12 cellular contexts compared by ENCODE assay signal in the genomic region with DNA sequence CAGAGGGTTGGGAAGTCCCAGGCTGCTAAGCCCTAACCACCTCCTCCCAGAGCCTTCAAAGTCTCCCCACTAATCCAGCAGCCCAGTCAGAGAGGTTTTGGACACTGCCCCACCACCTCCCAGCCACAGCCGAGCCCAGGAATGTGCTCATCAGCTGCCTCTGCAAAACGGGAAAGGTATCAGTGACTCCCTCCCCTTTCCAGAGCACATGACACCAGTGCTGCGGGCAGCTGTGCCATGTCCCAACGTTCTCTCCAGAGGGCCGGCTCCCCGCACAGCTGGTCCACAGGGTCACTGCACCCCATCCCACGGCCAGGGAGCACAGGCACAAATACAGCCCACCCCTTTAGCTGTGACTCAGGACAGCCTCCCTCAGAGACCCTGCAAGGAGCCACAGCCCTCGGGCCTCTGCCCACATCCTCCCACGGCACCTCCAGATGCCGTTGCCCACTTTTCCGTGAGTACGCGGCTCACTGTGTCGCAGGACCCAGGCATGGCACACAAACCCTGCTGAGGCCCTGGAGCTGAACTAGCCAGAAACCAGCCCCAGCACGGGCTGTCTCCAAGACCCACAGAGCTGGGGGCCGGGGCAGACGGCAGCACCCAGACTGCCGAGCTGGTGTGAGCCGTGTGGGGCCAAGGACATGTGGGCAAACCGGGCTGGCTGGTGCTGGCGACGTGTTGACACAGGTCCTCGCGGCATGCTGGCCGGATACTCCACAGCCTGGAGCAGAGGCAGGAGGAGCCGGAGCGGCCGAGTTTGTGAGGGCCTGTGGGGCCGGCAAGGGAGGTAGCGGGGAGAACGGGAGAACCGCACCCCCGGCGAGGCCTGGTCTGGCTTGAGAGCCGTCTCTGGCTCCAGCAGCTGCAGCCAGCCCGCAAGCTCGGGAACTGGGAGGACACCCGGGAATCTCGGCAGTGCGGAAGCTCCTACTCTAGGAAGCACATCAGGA. TPM values are rescaled to one million over a fixed set of nuclear protein-coding genes. Genes with fewer than 3 reads are reported as not detected.
DNase-seq lines count a peak whose midpoint lies in the region; ATAC-seq, FAIRE-seq and TF ChIP-seq lines count a peak whose summit lies in the region.
"Had no signal": no experiment of that assay in that cellular context is flagged by ENCODE, and none has a peak within 500 bp of the region (broad histone marks: within the 10 kb centered on the region; RNA-seq: fewer than 3 reads in every experiment).

No MANE protein-coding gene starts in this region.

- H3K9ac ChIP-seq in SK-N-SH (no peak overlapping the region), K562 (ENCODE audit: insufficient read depth in 1 of 2, low read depth in 2 of 2, low read length in 2 of 2) (peak overlapping the region in 1 of 2 experiments; percentile 74; a peak in 2 of 4 replicates)

- H3K36me3 ChIP-seq in SK-N-SH (replicated peaks in 1 of 2; ENCODE audit: control insufficient read depth in 1 of 2, insufficient read depth in 2 of 2, low read length in 1 of 2) (peaks cover 20 to 35% of the 10 kb centered on the region in 2 experiments), K562 (ENCODE audit: control insufficient read depth, insufficient read depth, low read length) (peaks cover 35% of the 10 kb centered on the region; the same call in 2 of the 3 replicates), left lung (peaks cover 0 to 42% of the 10 kb centered on the region in 2 donors), thymus (ENCODE audit: control insufficient read depth, insufficient read depth) (peaks cover 38% of the 10 kb centered on the region)

- H3K27ac ChIP-seq in SK-N-SH (ENCODE audit: low read depth in 2 of 2, low read length in 1 of 2) (no peak overlapping the region), K562 (ENCODE audit: extremely low read depth, low read depth, low read length) (no peak overlapping the region), left lung (no peak overlapping the region), thymus (ENCODE audit: low read depth) (peak overlapping the region; percentile 48)

- H3K4me1 ChIP-seq in SK-N-SH (ENCODE audit: control insufficient read depth in 1 of 2, insufficient read depth in 2 of 2, low read depth in 1 of 2, low read length in 1 of 2) (no peaks in the 10 kb centered on the region), K562 (replicated peaks in 1 of 2; ENCODE audit: control insufficient read depth in 2 of 2, insufficient read depth in 2 of 2, low read length in 2 of 2) (peaks cover 4 to 50% of the 10 kb centered on the region in 2 experiments; a peak in 4 of 5 replicates), left lung (peaks cover 0 to 30% of the 10 kb centered on the region in 2 donors), thymus (ENCODE audit: control insufficient read depth, insufficient read depth, low read length) (no peaks in the 10 kb centered on the region)

- H3K27me3 ChIP-seq in SK-N-SH (ENCODE audit: insufficient read depth) (no peaks in the 10 kb centered on the region), K562 (ENCODE audit: control insufficient read depth in 2 of 2, insufficient read depth in 2 of 2, low read length in 2 of 2) (no peaks in the 10 kb centered on the region), left lung (no peaks in the 10 kb centered on the region), thymus (ENCODE audit: control insufficient read depth, insufficient read depth) (no peaks in the 10 kb centered on the region)

- H2AFZ ChIP-seq in SK-N-SH (ENCODE audit: low read depth), result no peak overlapping the region
- H2AFZ ChIP-seq in K562 (ENCODE audit: low read depth, low read length), result no peak overlapping the region

- no peak for TF ChIP-seq RAD21 in SK-N-SH (IDR thresholded peaks at IDR 0.05; ENCODE audit: low read length)
- TF ChIP-seq RAD21 in K562 (CRISPR knock-in tag; conservative IDR thresholded peaks at IDR 0.05 in 1 of 2, IDR thresholded peaks at IDR 0.05 in 1 of 2), result no peak

- DNase-seq in SK-N-SH (no peak), K562 (ENCODE audit: extremely low read depth in 1 of 4, low spot score in 3 of 4) (no peak), left lung (peak in 1 of 2 donors; percentile 81), omental fat pad (ENCODE audit: low spot score) (no peak), NCI-H446 treated with DMSO at 0.1 percent for 48 hours (lab: John Stamatoyannopoulos, UW) (no peak)
- DNase-seq: NCI-H1436 had no signal

- WGBS in SK-N-SH (ENCODE audit: low lambda C conversion rate), result 87% methylated on average over 38 of the region's 40 CpGs
- 80% methylated on average over 40 of the region's 40 CpGs for WGBS in K562 (ENCODE audit: insufficient coverage, low coverage, missing lambda C conversion rate)
- WGBS in thymus, result 90% methylated on average over 40 of the region's 40 CpGs

- no peaks in the 10 kb centered on the region for H3K9me1 ChIP-seq in K562 (ENCODE audit: control insufficient read depth, insufficient read depth, low read length)

- H3K79me2 ChIP-seq in SK-N-SH (ENCODE audit: insufficient read depth) (no peaks in the 10 kb centered on the region; the same call in 1 of the 2 replicates), K562 (ENCODE audit: control insufficient read depth, insufficient read depth, low read length) (no peaks in the 10 kb centered on the region)

- BruUV-seq in K562 (replicated peaks; lab: Mats Ljungman, UMichigan), result no TSS peak

- in situ Hi-C loops in K562 (cut with MboI), result no loop called here

- H3K9me2 ChIP-seq in SK-N-SH, result no peaks in the 10 kb centered on the region

- intact Hi-C loops in K562 (cut with micrococcal nuclease), result no loop called here
- intact Hi-C loops in left lung (cut with DNase I), result no loop called here

- H3K4me2 ChIP-seq in SK-N-SH (no peak overlapping the region), K562 (ENCODE audit: insufficient read depth, low read length) (no peak overlapping the region)

- no peak for TF ChIP-seq EP300 in SK-N-SH (IDR thresholded peaks at IDR 0.05; ENCODE audit: borderline replicate concordance in 1 of 2, low read depth in 1 of 2, low read length in 1 of 2)
- TF ChIP-seq EP300 in K562 (IDR thresholded peaks at IDR 0.05; ENCODE audit: low read length), result no peak

- H4K20me1 ChIP-seq in SK-N-SH (ENCODE audit: insufficient read depth) (no peaks in the 10 kb centered on the region; the same call in 1 of the 2 replicates), K562 (replicated peaks; ENCODE audit: control insufficient read depth, insufficient read depth, low read length) (peaks cover 13% of the 10 kb centered on the region)

- H3F3A ChIP-seq in SK-N-SH (replicated peaks; ENCODE audit: insufficient read depth), result peaks cover 34% of the 10 kb centered on the region

- POLR2A ChIA-PET in SK-N-SH (lab: Yijun Ruan, JAX), result interaction anchor here (0.6 to 1.2 kb wide), 4 partner anchors 8 to 82 kb away, joined by 3 to 6 read pairs (median 3); a partner anchor contains a TSS
- POLR2A ChIA-PET in K562 (lab: Yijun Ruan, JAX), result interaction anchor here (1.0 to 8.0 kb wide), 6 partner anchors 8 to 20 kb away, joined by 3 to 85 read pairs (median 21); a partner anchor contains a TSS

- CTCF ChIA-PET in SK-N-SH (lab: Yijun Ruan, JAX), result interaction anchor here (0.7 to 3.4 kb wide), 5 partner anchors 8 to 106 kb away, joined by 3 to 11 read pairs (median 5); a partner anchor contains a TSS
- CTCF ChIA-PET in K562 (lab: Yijun Ruan, JAX; ENCODE audit: low intra/inter-chr PET ratio), result no interaction called here

- ATAC-seq in SK-N-SH treated with all-trans-retinoic acid at 6 μM for 48 hours (peak; percentile 6), K562 (no peak), left lung (peak; percentile 77), GM21381 (IDR thresholded peaks at IDR 0.05; ENCODE audit: unreplicated experiment) (no peak), omental fat pad (ENCODE audit: low FRiP score) (no peak)

- FAIRE-seq in K562 (lab: Jason Lieb, UNC), result no peak

- TF ChIP-seq POLR2A in K562 (conservative IDR thresholded peaks at IDR 0.05), result no peak

- no peak overlapping the region for H3K4me3 ChIP-seq in SK-N-SH (ENCODE audit: low read depth in 2 of 2, low read length in 1 of 2)
- no peak overlapping the region for H3K4me3 ChIP-seq in K562
- H3K4me3 ChIP-seq in left lung, result no peak overlapping the region
- H3K4me3 ChIP-seq in thymus (ENCODE audit: low read length), result no peak overlapping the region

- TF ChIP-seq CTCF in SK-N-SH (IDR thresholded peaks at IDR 0.05) (no peak), K562 (IDR thresholded peaks at IDR 0.05 in 2 of 3, conservative IDR thresholded peaks at IDR 0.05 in 1 of 3; ENCODE audit: insufficient read depth in 2 of 3, low read depth in 1 of 3, low read length in 3 of 3) (no peak), left lung (IDR thresholded peaks at IDR 0.05) (no peak), omental fat pad (IDR thresholded peaks at IDR 0.05) (no peak)

- H3K9me3 ChIP-seq in SK-N-SH, result no peaks in the 10 kb centered on the region
- no peaks in the 10 kb centered on the region for H3K9me3 ChIP-seq in K562 (replicated peaks; ENCODE audit: control insufficient read depth, insufficient read depth, low read depth, low read length)
- no peaks in the 10 kb centered on the region for H3K9me3 ChIP-seq in left lung
- H3K9me3 ChIP-seq in thymus (ENCODE audit: control insufficient read depth), result no peaks in the 10 kb centered on the region

RNA-seq across cellular contexts. Expression of a gene that starts 6.3 kb away (rescaled TPM):
- polyA plus RNA-seq in SK-N-SH (2012; rRNA removed) (0.07 and 0.16 TPM in 2 replicates), K562 (2011; rRNA removed) (1.2 and 1.5 TPM in 2 replicates), K562 (2014; fragmentation: Illumina TruSeq; extraction: Trizol) (0.95 and 2.1 TPM in 2 replicates), K562 (2014; fragmentation: Nextera tagmentation; extraction: Ambion mirVana) (not detected), K562 (2014; rRNA removed) (4.2 and 5.2 TPM in 2 replicates), thymus (0.94 TPM)
- polyA plus RNA-seq in SK-N-SH (2012; cell fraction: cytosol; rRNA removed), result 0.01 TPM in 1 of 2 replicates, not detected in the other
- 0.19 and 0.23 TPM in 2 replicates for polyA plus RNA-seq in SK-N-SH (2012; cell fraction: nucleus; rRNA removed)
- 0.65 TPM in 1 of 2 replicates, not detected in the other for total RNA-seq in K562 (2011; cell fraction: chromatin; rRNA removed; ENCODE audit: low replicate concordance)
- total RNA-seq in K562 (2011; cell fraction: nucleolus; rRNA removed), result 2.4 and 3.2 TPM in 2 replicates
- total RNA-seq in K562 (2011; cell fraction: nucleoplasm; rRNA removed), result 0.81 and 0.99 TPM in 2 replicates
- total RNA-seq in K562 (2014; rRNA removed) (6.2 and 6.9 TPM in 2 replicates), K562 (2014; rRNA removed; fragmentation: Illumina TruSeq; extraction: Trizol) (0.26 and 0.29 TPM in 2 replicates), K562 (2015; rRNA removed; fragmentation: Illumina TruSeq; extraction: Trizol) (0.47 and 0.68 TPM in 2 replicates), K562 (2021) (2.1 and 2.3 TPM in 2 replicates), left lung (not detected), omental fat pad (under 1 TPM in 1 of 4 donors, not detected in 3; 0.65 TPM)
- polyA plus RNA-seq in K562 (2011; cell fraction: cytosol; rRNA removed), result 1.9 and 10.6 TPM in 2 replicates
- polyA plus RNA-seq in K562 (2011; cell fraction: nucleus; rRNA removed), result 0.65 and 2.8 TPM in 2 replicates
- 0.32 and 2.5 TPM in 2 replicates for polyA plus RNA-seq in K562 (2012)
- polyA minus RNA-seq in K562 (2011; rRNA and poly(A)+ RNA removed), result 1.6 TPM in 1 of 2 replicates, not detected in the other
- 2.7 TPM in 1 of 2 replicates, not detected in the other for polyA minus RNA-seq in K562 (2011; cell fraction: cytosol; rRNA and poly(A)+ RNA removed)
- 0.40 TPM in 1 of 2 replicates, not detected in the other for polyA minus RNA-seq in K562 (2011; cell fraction: nucleus; rRNA and poly(A)+ RNA removed)
- total RNA-seq: Daoy, dermis microvascular lymphatic vessel endothelial cell had no signal
- polyA plus RNA-seq: AG04450 had no signal

RNA-seq across cellular contexts. Expression of a gene that starts 8.0 kb away (rescaled TPM):
- polyA plus RNA-seq in SK-N-SH (2012; rRNA removed) (120 and 156 TPM in 2 replicates), K562 (2011; rRNA removed) (9.7 and 14.8 TPM in 2 replicates), K562 (2014; fragmentation: Illumina TruSeq; extraction: Trizol) (6.6 and 24.6 TPM in 2 replicates), K562 (2014; fragmentation: Nextera tagmentation; extraction: Ambion mirVana) (1 to 10 TPM in 1 of 2 experiments, under 1 TPM in 1; 0.39 to 1.4 TPM), K562 (2014; rRNA removed) (24.0 and 35.5 TPM in 2 replicates), thymus (120 TPM)
- 65.6 and 105 TPM in 2 replicates for polyA plus RNA-seq in SK-N-SH (2012; cell fraction: cytosol; rRNA removed)
- 167 and 258 TPM in 2 replicates for polyA plus RNA-seq in SK-N-SH (2012; cell fraction: nucleus; rRNA removed)
- 12.2 and 29.2 TPM in 2 replicates for total RNA-seq in K562 (2011; cell fraction: chromatin; rRNA removed; ENCODE audit: low replicate concordance)
- total RNA-seq in K562 (2011; cell fraction: nucleolus; rRNA removed), result 23.2 and 24.1 TPM in 2 replicates
- total RNA-seq in K562 (2011; cell fraction: nucleoplasm; rRNA removed), result 15.3 and 17.0 TPM in 2 replicates
- total RNA-seq in K562 (2014; rRNA removed) (35.8 and 45.4 TPM in 2 replicates), K562 (2014; rRNA removed; fragmentation: Illumina TruSeq; extraction: Trizol) (1.5 and 1.7 TPM in 2 replicates), K562 (2015; rRNA removed; fragmentation: Illumina TruSeq; extraction: Trizol) (21.5 and 25.4 TPM in 2 replicates), K562 (2021) (32.8 and 36.0 TPM in 2 replicates), left lung (10 to 100 TPM; 61.7 to 74.0 TPM), omental fat pad (10 to 100 TPM; 49.6 to 78.5 (median 57.2) TPM)
- polyA plus RNA-seq in K562 (2011; cell fraction: cytosol; rRNA removed), result 25.9 and 79.2 TPM in 2 replicates
- 19.1 and 36.8 TPM in 2 replicates for polyA plus RNA-seq in K562 (2011; cell fraction: nucleus; rRNA removed)
- 21.3 and 72.4 TPM in 2 replicates for polyA plus RNA-seq in K562 (2012)
- polyA minus RNA-seq in K562 (2011; rRNA and poly(A)+ RNA removed), result 2.3 and 3.0 TPM in 2 replicates
- polyA minus RNA-seq in K562 (2011; cell fraction: cytosol; rRNA and poly(A)+ RNA removed), result 14.8 and 15.9 TPM in 2 replicates
- polyA minus RNA-seq in K562 (2011; cell fraction: nucleus; rRNA and poly(A)+ RNA removed), result 3.0 and 4.7 TPM in 2 replicates

RNA-seq across cellular contexts. Expression of a gene that starts 19.2 kb away (rescaled TPM):
- 112 and 165 TPM in 2 replicates for polyA plus RNA-seq in SK-N-SH (2012; rRNA removed)
- polyA plus RNA-seq in SK-N-SH (2012; cell fraction: cytosol; rRNA removed), result 240 and 314 TPM in 2 replicates
- 212 and 321 TPM in 2 replicates for polyA plus RNA-seq in SK-N-SH (2012; cell fraction: nucleus; rRNA removed)
- total RNA-seq in K562 (2011; cell fraction: chromatin; rRNA removed; ENCODE audit: low replicate concordance), result 722 and 1,069 TPM in 2 replicates
- total RNA-seq in K562 (2011; cell fraction: nucleolus; rRNA removed), result 564 and 610 TPM in 2 replicates
- 598 and 659 TPM in 2 replicates for total RNA-seq in K562 (2011; cell fraction: nucleoplasm; rRNA removed)
- total RNA-seq in K562 (2014; rRNA removed), result 587 and 588 TPM in 2 replicates
- 296 and 325 TPM in 2 replicates for total RNA-seq in K562 (2014; rRNA removed; fragmentation: Illumina TruSeq; extraction: Trizol)
- total RNA-seq in K562 (2015; rRNA removed; fragmentation: Illumina TruSeq; extraction: Trizol), result 404 and 420 TPM in 2 replicates
- total RNA-seq in K562 (2021), result 437 and 446 TPM in 2 replicates
- 75.9 and 116 TPM in 2 replicates for polyA plus RNA-seq in K562 (2011; rRNA removed)
- 46.6 and 61.5 TPM in 2 replicates for polyA plus RNA-seq in K562 (2011; cell fraction: cytosol; rRNA removed)
- polyA plus RNA-seq in K562 (2011; cell fraction: nucleus; rRNA removed), result 192 and 245 TPM in 2 replicates
- 600 and 818 TPM in 2 replicates for polyA plus RNA-seq in K562 (2012)
- 645 and 729 TPM in 2 replicates for polyA plus RNA-seq in K562 (2014; fragmentation: Illumina TruSeq; extraction: Trizol)
- 10 to 100 TPM in 1 of 2 experiments, 1 to 10 TPM in 1; 4.4 to 14.9 TPM for polyA plus RNA-seq in K562 (2014; fragmentation: Nextera tagmentation; extraction: Ambion mirVana)
- polyA plus RNA-seq in K562 (2014; rRNA removed), result 181 and 191 TPM in 2 replicates
- 66.8 and 103 TPM in 2 replicates for polyA minus RNA-seq in K562 (2011; rRNA and poly(A)+ RNA removed)
- 123 and 191 TPM in 2 replicates for polyA minus RNA-seq in K562 (2011; cell fraction: cytosol; rRNA and poly(A)+ RNA removed)
- polyA minus RNA-seq in K562 (2011; cell fraction: nucleus; rRNA and poly(A)+ RNA removed), result 89.0 and 193 TPM in 2 replicates
- 100 to 1,000 TPM; 851 to 935 TPM for total RNA-seq in left lung
- 219 TPM for polyA plus RNA-seq in thymus
- 100 to 1,000 TPM; 366 to 725 (median 608) TPM for total RNA-seq in omental fat pad

RNA-seq across cellular contexts. Expression of a gene that starts 30.0 kb away (rescaled TPM):
- polyA plus RNA-seq in SK-N-SH (2012; rRNA removed) (184 and 385 TPM in 2 replicates), K562 (2011; rRNA removed) (23.4 and 33.4 TPM in 2 replicates), K562 (2014; fragmentation: Illumina TruSeq; extraction: Trizol) (129 and 227 TPM in 2 replicates), K562 (2014; fragmentation: Nextera tagmentation; extraction: Ambion mirVana) (10 to 100 TPM in 1 of 2 experiments, 1 to 10 TPM in 1; 9.6 to 11.2 TPM), K562 (2014; rRNA removed) (97.6 and 114 TPM in 2 replicates), thymus (189 TPM)
- 158 and 279 TPM in 2 replicates for polyA plus RNA-seq in SK-N-SH (2012; cell fraction: cytosol; rRNA removed)
- 650 and 681 TPM in 2 replicates for polyA plus RNA-seq in SK-N-SH (2012; cell fraction: nucleus; rRNA removed)
- total RNA-seq in K562 (2011; cell fraction: chromatin; rRNA removed; ENCODE audit: low replicate concordance), result 54.5 and 180 TPM in 2 replicates
- 155 and 173 TPM in 2 replicates for total RNA-seq in K562 (2011; cell fraction: nucleolus; rRNA removed)
- 62.4 and 82.4 TPM in 2 replicates for total RNA-seq in K562 (2011; cell fraction: nucleoplasm; rRNA removed)
- total RNA-seq in K562 (2014; rRNA removed) (110 and 146 TPM in 2 replicates), K562 (2014; rRNA removed; fragmentation: Illumina TruSeq; extraction: Trizol) (39.8 and 58.3 TPM in 2 replicates), K562 (2015; rRNA removed; fragmentation: Illumina TruSeq; extraction: Trizol) (105 and 107 TPM in 2 replicates), K562 (2021) (321 and 340 TPM in 2 replicates), left lung (100 to 1,000 TPM; 339 to 481 TPM), omental fat pad (100 to 1,000 TPM; 125 to 250 (median 161) TPM)
- 25.4 and 72.4 TPM in 2 replicates for polyA plus RNA-seq in K562 (2011; cell fraction: cytosol; rRNA removed)
- polyA plus RNA-seq in K562 (2011; cell fraction: nucleus; rRNA removed), result 85.3 and 131 TPM in 2 replicates
- 235 and 249 TPM in 2 replicates for polyA plus RNA-seq in K562 (2012)
- polyA minus RNA-seq in K562 (2011; rRNA and poly(A)+ RNA removed), result 8.6 and 11.9 TPM in 2 replicates
- polyA minus RNA-seq in K562 (2011; cell fraction: cytosol; rRNA and poly(A)+ RNA removed), result 45.1 and 68.4 TPM in 2 replicates
- polyA minus RNA-seq in K562 (2011; cell fraction: nucleus; rRNA and poly(A)+ RNA removed), result 61.9 and 68.2 TPM in 2 replicates

RNA-seq across cellular contexts. Expression of a gene that starts 37.2 kb away (rescaled TPM):
- polyA plus RNA-seq in SK-N-SH (2012; rRNA removed), result not detected in 2 replicates
- polyA plus RNA-seq in SK-N-SH (2012; cell fraction: cytosol; rRNA removed), result not detected in 2 replicates
- 0.02 and 0.15 TPM in 2 replicates for polyA plus RNA-seq in SK-N-SH (2012; cell fraction: nucleus; rRNA removed)
- total RNA-seq in K562 (2011; cell fraction: chromatin; rRNA removed; ENCODE audit: low replicate concordance), result not detected in 2 replicates
- total RNA-seq in K562 (2011; cell fraction: nucleolus; rRNA removed), result not detected in 2 replicates
- total RNA-seq in K562 (2011; cell fraction: nucleoplasm; rRNA removed), result not detected in 2 replicates
- not detected in 2 replicates for total RNA-seq in K562 (2014; rRNA removed)
- not detected in 2 replicates for total RNA-seq in K562 (2014; rRNA removed; fragmentation: Illumina TruSeq; extraction: Trizol)
- total RNA-seq in K562 (2015; rRNA removed; fragmentation: Illumina TruSeq; extraction: Trizol), result not detected in 2 replicates
- total RNA-seq in K562 (2021), result not detected in 2 replicates
- polyA plus RNA-seq in K562 (2011; rRNA removed), result not detected in 2 replicates
- not detected in 2 replicates for polyA plus RNA-seq in K562 (2011; cell fraction: cytosol; rRNA removed)
- polyA plus RNA-seq in K562 (2011; cell fraction: nucleus; rRNA removed), result not detected in 2 replicates
- not detected in 2 replicates for polyA plus RNA-seq in K562 (2012)
- polyA plus RNA-seq in K562 (2014; fragmentation: Illumina TruSeq; extraction: Trizol), result not detected in 2 replicates
- not detected for polyA plus RNA-seq in K562 (2014; fragmentation: Nextera tagmentation; extraction: Ambion mirVana)
- not detected in 2 replicates for polyA plus RNA-seq in K562 (2014; rRNA removed)
- polyA minus RNA-seq in K562 (2011; rRNA and poly(A)+ RNA removed), result not detected in 2 replicates
- polyA minus RNA-seq in K562 (2011; cell fraction: cytosol; rRNA and poly(A)+ RNA removed), result not detected in 2 replicates
- not detected in 2 replicates for polyA minus RNA-seq in K562 (2011; cell fraction: nucleus; rRNA and poly(A)+ RNA removed)
- under 1 TPM in 1 of 2 donors, not detected in 1; 0.13 TPM for total RNA-seq in left lung
- 0.80 TPM for polyA plus RNA-seq in thymus
- not detected for total RNA-seq in omental fat pad
- total RNA-seq: Daoy, dermis microvascular lymphatic vessel endothelial cell had no signal
- polyA plus RNA-seq: AG04450 had no signal

Comparison
In these comparisons a context has a peak if more than half of its experiments do, and no peak if none do; other contexts are left out.
1. ATAC-seq: peak in SK-N-SH treated with all-trans-retinoic acid at 6 μM for 48 hours (single experiment) and left lung (single experiment); none in K562 (single experiment), GM21381 (single experiment) and omental fat pad (single experiment).